Comparison of ENCODE assay signal across 23 cellular contexts in genomic region chr4:104487105-104487504, GRCh38. TPM values are rescaled to one million over a fixed set of nuclear protein-coding genes. Genes with fewer than 3 reads are reported as not detected.
DNase-seq lines count a peak whose midpoint lies in the region; ATAC-seq, FAIRE-seq and TF ChIP-seq lines count a peak whose summit lies in the region.
"Had no signal": no experiment of that assay in that cellular context is flagged by ENCODE, and none has a peak within 500 bp of the region (broad histone marks: within the 10 kb centered on the region; RNA-seq: fewer than 3 reads in every experiment).

No MANE protein-coding gene starts in this region.

- 0 out of 2 replicates have a peak overlapping the region, but pooled peaks have one; percentile 5 for H3K27ac ChIP-seq in 22Rv1
- H3K27ac ChIP-seq in HCT116 (ENCODE audit: low read depth, low read length), result no peak overlapping the region
- no peak overlapping the region for H3K27ac ChIP-seq in astrocyte (ENCODE audit: low read depth, low read length)
- H3K27ac ChIP-seq in heart right ventricle, result no peak overlapping the region
- H3K27ac ChIP-seq: tibial artery, VCaP had no signal

- CTCF ChIA-PET in HCT116 (lab: Charles Lee), result no interaction called here

- ATAC-seq in HCT116 (no peak), GM21381 (IDR thresholded peaks at IDR 0.05; ENCODE audit: unreplicated experiment) (no peak), heart right ventricle (no peak)
- ATAC-seq: naive thymus-derived CD8-positive, alpha-beta T cell; stimulated activated effector memory CD8-positive, alpha-beta T cell treated with anti-CD3 and anti-CD28 coated beads, Interleukin-12 subunit alpha, Interleukin-12 subunit beta, amount 100 ng/mL, for 72 hours had no signal

- H3K4me1 Mint-ChIP-seq in astrocyte (ENCODE audit: low read depth, unreplicated experiment) (peaks cover 22% of the 10 kb centered on the region), mesothelial cell of epicardium (peaks cover 36% of the 10 kb centered on the region)

- H3K9ac ChIP-seq in HCT116 (ENCODE audit: low read length) (no peak overlapping the region), astrocyte (ENCODE audit: low read length) (no peak overlapping the region)

- H3K79me2 ChIP-seq in HCT116 (ENCODE audit: insufficient read depth, low read length) (no peaks in the 10 kb centered on the region), astrocyte (ENCODE audit: insufficient read depth, low read length) (no peaks in the 10 kb centered on the region)

- no peaks in the 10 kb centered on the region for H3K27me3 Mint-ChIP-seq in astrocyte (ENCODE audit: low read depth, unreplicated experiment)
- H3K27me3 Mint-ChIP-seq in mesothelial cell of epicardium (ENCODE audit: low read depth), result peaks cover 2% of the 10 kb centered on the region

- peak overlapping the region; percentile 39 for H2AFZ ChIP-seq in HCT116 (ENCODE audit: low read depth, low read length, poor library complexity, severe bottlenecking)
- no peak overlapping the region for H2AFZ ChIP-seq in astrocyte (ENCODE audit: low read depth, low read length)

- no peaks in the 10 kb centered on the region for H3K9me3 Mint-ChIP-seq in astrocyte (ENCODE audit: unreplicated experiment)
- H3K9me3 Mint-ChIP-seq in mesothelial cell of epicardium, result no peaks in the 10 kb centered on the region
- H3K9me3 Mint-ChIP-seq: CD4-positive, alpha-beta T cell; memory B cell; naive thymus-derived CD8-positive, alpha-beta T cell; stimulated activated effector memory CD8-positive, alpha-beta T cell treated with anti-CD3 and anti-CD28 coated beads, Interleukin-12 subunit alpha, Interleukin-12 subunit beta, amount 100 ng/mL, for 72 hours had no signal

- no peak overlapping the region for H3K4me2 ChIP-seq in HCT116 (ENCODE audit: low read length)
- H3K4me2 ChIP-seq in astrocyte (ENCODE audit: low read length), result no peak overlapping the region

- no peaks in the 10 kb centered on the region for H3K9me3 ChIP-seq in HCT116 (ENCODE audit: control insufficient read depth in 1 of 2, insufficient read depth in 1 of 2, low read depth in 1 of 2, low read length in 2 of 2)
- no peaks in the 10 kb centered on the region for H3K9me3 ChIP-seq in astrocyte (ENCODE audit: insufficient read depth, low read depth, low read length)
- no peaks in the 10 kb centered on the region for H3K9me3 ChIP-seq in heart right ventricle
- H3K9me3 ChIP-seq: tibial artery had no signal

- peak overlapping the region; percentile 55 for H3K27ac Mint-ChIP-seq in astrocyte (ENCODE audit: unreplicated experiment)
- peak overlapping the region; percentile 56 for H3K27ac Mint-ChIP-seq in mesothelial cell of epicardium
- H3K27ac Mint-ChIP-seq: CD4-positive, alpha-beta T cell; memory B cell; naive thymus-derived CD8-positive, alpha-beta T cell; stimulated activated effector memory CD8-positive, alpha-beta T cell treated with anti-CD3 and anti-CD28 coated beads, Interleukin-12 subunit alpha, Interleukin-12 subunit beta, amount 100 ng/mL, for 72 hours had no signal

- H3K36me3 ChIP-seq in HCT116 (ENCODE audit: control insufficient read depth in 1 of 2, insufficient read depth in 2 of 2, low read length in 2 of 2) (no peaks in the 10 kb centered on the region), astrocyte (ENCODE audit: insufficient read depth, low read length) (no peaks in the 10 kb centered on the region), heart right ventricle (no peaks in the 10 kb centered on the region)
- H3K36me3 ChIP-seq: tibial artery had no signal

- RAD21 ChIA-PET in HCT116 (lab: Charles Lee; ENCODE audit: low non-redundant PET in 1 of 2, low total read pairs in 2 of 2, uncharacterized antibody in 2 of 2, unreplicated experiment in 2 of 2), result no interaction called here

- no peak for TF ChIP-seq POLR2A in HCT116 (IDR thresholded peaks at IDR 0.05; ENCODE audit: borderline replicate concordance, extremely low read depth, insufficient read depth, insufficient read length)

- H3K36me3 Mint-ChIP-seq in astrocyte (ENCODE audit: low read depth, unreplicated experiment) (no peaks in the 10 kb centered on the region), mesothelial cell of epicardium (no peaks in the 10 kb centered on the region)
- H3K36me3 Mint-ChIP-seq: memory B cell; naive thymus-derived CD8-positive, alpha-beta T cell; stimulated activated effector memory CD8-positive, alpha-beta T cell treated with anti-CD3 and anti-CD28 coated beads, Interleukin-12 subunit alpha, Interleukin-12 subunit beta, amount 100 ng/mL, for 72 hours had no signal

- no peaks in the 10 kb centered on the region for H3K9me2 ChIP-seq in HCT116 (ENCODE audit: insufficient read depth)

- intact Hi-C loops in HCT116 (cut with micrococcal nuclease) (no loop called here), heart right ventricle (cut with DNase I) (no loop called here)

- BruUV-seq in HCT116 (replicated peaks; lab: Mats Ljungman, UMichigan), result no TSS peak

- no peak overlapping the region for H3K4me3 ChIP-seq in HCT116 (replicated peaks in 1 of 2; ENCODE audit: low read depth in 1 of 2, low read length in 2 of 2)
- no peak overlapping the region for H3K4me3 ChIP-seq in astrocyte (ENCODE audit: insufficient read depth, low read depth, low read length)
- H3K4me3 ChIP-seq in heart right ventricle, result no peak overlapping the region
- H3K4me3 ChIP-seq: tibial artery had no signal

- TF ChIP-seq RAD21 in HCT116 (IDR thresholded peaks at IDR 0.05; ENCODE audit: low read depth), result no peak

- no peak overlapping the region for H3K4me3 Mint-ChIP-seq in astrocyte (ENCODE audit: unreplicated experiment)
- no peak overlapping the region for H3K4me3 Mint-ChIP-seq in mesothelial cell of epicardium
- H3K4me3 Mint-ChIP-seq: CD4-positive, alpha-beta T cell; memory B cell; naive thymus-derived CD8-positive, alpha-beta T cell; stimulated activated effector memory CD8-positive, alpha-beta T cell treated with anti-CD3 and anti-CD28 coated beads, Interleukin-12 subunit alpha, Interleukin-12 subunit beta, amount 100 ng/mL, for 72 hours had no signal

- POLR2A ChIA-PET in HCT116 (lab: Charles Lee), result no interaction called here

- FAIRE-seq in astrocyte (lab: Jason Lieb, UNC), result no peak

- DNase-seq in HCT116 (ENCODE audit: low read depth, low spot score) (no peak), astrocyte (ENCODE audit: low read depth) (peak; percentile 6), mesothelial cell of epicardium (ENCODE audit: low spot score in 2 of 2, unreplicated experiment in 2 of 2) (no peak), NCI-H2107 treated with DMSO at 0.1 percent for 48 hours (lab: John Stamatoyannopoulos, UW; ENCODE audit: unreplicated experiment) (no peak), HuH-7.5 (ENCODE audit: low spot score) (no peak), heart right ventricle (no peak)
- DNase-seq: activated CD4-positive, alpha-beta T cell treated with anti-CD3 and anti-CD28 coated beads, Interleukin-2, amount 50 U/mL, for 4 hours; activated T-cell treated with anti-CD3 and anti-CD28 coated beads for 4 hours; CD4-positive, alpha-beta T cell; effector memory CD4-positive, alpha-beta T cell; KBM-7; kidney; naive thymus-derived CD8-positive, alpha-beta T cell; NCI-H2171 treated with DMSO at 0.1 percent for 48 hours; NK-92 treated with Interleukin-12 subunit alpha and Interleukin-12 subunit beta, amount 100 ng/mL, for 24 hours; retina; tibial artery had no signal

- H4K20me1 ChIP-seq in HCT116 (ENCODE audit: insufficient read depth) (no peaks in the 10 kb centered on the region), astrocyte (ENCODE audit: insufficient read depth, low read length) (no peaks in the 10 kb centered on the region)

- no peaks in the 10 kb centered on the region for H3K27me3 ChIP-seq in HCT116 (ENCODE audit: insufficient read depth, low read length)
- no peaks in the 10 kb centered on the region for H3K27me3 ChIP-seq in astrocyte (ENCODE audit: insufficient read depth, low read length)
- H3K27me3 ChIP-seq in heart right ventricle, result peaks cover 0 to 33% (median 0%) of the 10 kb centered on the region in 7 donors
- H3K27me3 ChIP-seq: tibial artery had no signal

- TF ChIP-seq CTCF in 22Rv1 (IDR thresholded peaks at IDR 0.05) (no peak), HCT116 (IDR thresholded peaks at IDR 0.05 in 2 of 3, conservative IDR thresholded peaks at IDR 0.05 in 1 of 3; ENCODE audit: borderline replicate concordance in 1 of 3, insufficient read depth in 1 of 3, low read depth in 2 of 3, low read length in 2 of 3) (no peak), astrocyte (IDR thresholded peaks at IDR 0.05; ENCODE audit: insufficient read depth, low read depth, low read length) (no peak), mesothelial cell of epicardium (IDR thresholded peaks at IDR 0.05; ENCODE audit: unreplicated experiment) (no peak), heart right ventricle (IDR thresholded peaks at IDR 0.05) (no peak)

- peaks cover 5 to 10% of the 10 kb centered on the region in 2 experiments; a peak in 3 of 4 replicates for H3K4me1 ChIP-seq in HCT116 (ENCODE audit: control insufficient read depth in 1 of 2, insufficient read depth in 2 of 2, low read length in 2 of 2)
- peaks cover 5% of the 10 kb centered on the region for H3K4me1 ChIP-seq in astrocyte (ENCODE audit: insufficient read depth, low read length)
- peaks cover 0 to 12% (median 7%) of the 10 kb centered on the region in 9 donors for H3K4me1 ChIP-seq in heart right ventricle

TF ChIP-seq in HCT116, 20 proteins besides CTCF, POLR2A, EP300 and RAD21 (continues in another document):
- no peak for TF ChIP-seq ATF3 (IDR thresholded peaks at IDR 0.05)
- TF ChIP-seq ELF1 (IDR thresholded peaks at IDR 0.05; ENCODE audit: borderline replicate concordance, low read depth), result no peak
- TF ChIP-seq ZFX (IDR thresholded peaks at IDR 0.05), result no peak
- no peak for TF ChIP-seq SIN3A (IDR thresholded peaks at IDR 0.05; ENCODE audit: low read depth)
- TF ChIP-seq EZH2phosphoT487 (IDR thresholded peaks at IDR 0.05; ENCODE audit: borderline replicate concordance), result no peak
- no peak for TF ChIP-seq EZH2 (IDR thresholded peaks at IDR 0.05)
- no peak for TF ChIP-seq TCF7L2 (IDR thresholded peaks at IDR 0.05; ENCODE audit: borderline replicate concordance, extremely low read depth, insufficient read depth, insufficient read length)
- no peak for TF ChIP-seq CBX3 (IDR thresholded peaks at IDR 0.05; ENCODE audit: low read depth)
- no peak for TF ChIP-seq CEBPB (IDR thresholded peaks at IDR 0.05; ENCODE audit: low read depth)
- TF ChIP-seq ZNF274 (IDR thresholded peaks at IDR 0.05; ENCODE audit: low read depth, low read length), result no peak
- TF ChIP-seq POLR2AphosphoS5 (IDR thresholded peaks at IDR 0.05; ENCODE audit: low read depth, low read length), result no peak
- TF ChIP-seq SRF (IDR thresholded peaks at IDR 0.05; ENCODE audit: low read depth), result no peak
- TF ChIP-seq SP1 (IDR thresholded peaks at IDR 0.05; ENCODE audit: low read depth), result no peak

RNA-seq across cellular contexts. Expression of gene CXXC4, which starts 7.6 kb away (rescaled TPM):
- total RNA-seq in HCT116 (2021; ENCODE audit: unreplicated experiment), result 0.54 TPM
- 0.06 and 0.16 TPM in 2 replicates for polyA plus RNA-seq in HCT116 (2012)
- total RNA-seq in astrocyte, result 10.6 and 13.4 TPM in 2 replicates
- total RNA-seq in mesothelial cell of epicardium, result 4.6 to 5.1 TPM (median 5.0 TPM) in 3 replicates
- total RNA-seq in heart right ventricle, result 1 to 10 TPM; 1.2 to 6.0 (median 4.6) TPM
- 1 to 10 TPM in 1 of 2 donors, under 1 TPM in 1; 0.46 to 1.8 TPM for polyA plus RNA-seq in heart right ventricle
- total RNA-seq: CD4-positive, alpha-beta T cell; naive thymus-derived CD8-positive, alpha-beta T cell; T-helper 1 cell treated with Interleukin-12 subunit alpha and Interleukin-12 subunit beta and Interleukin-4 antibody, amounts not matched to agents 30 ng/mL and 1 ng/mL, for 36 hours had no signal
